ENCODE assay signal across 9 cellular contexts in genomic region chr22:32880906-32881596, GRCh38.
A peak's percentile ranks its signal among the peaks of the same experiment; 100 is the strongest.
DNase-seq lines count a peak whose midpoint lies in the region; ATAC-seq and TF ChIP-seq lines count a peak whose summit lies in the region.
"Had no signal": no experiment of that assay in that cellular context is flagged by ENCODE, and none has a peak within 500 bp of the region (broad histone marks: within the 10 kb centered on the region; RNA-seq: fewer than 3 reads in every experiment).

No MANE protein-coding gene starts in this region.

- H3K4me3 Mint-ChIP-seq in activated naive CD8-positive, alpha-beta T cell treated with anti-CD3 and anti-CD28 coated beads for 36 hours = no peak overlapping the region

- no peak overlapping the region for H3K4me3 ChIP-seq in thymus (ENCODE audit: low read length)
- H3K4me3 ChIP-seq: A549 had no signal

- peak overlapping the region; percentile 70 for H3K27ac Mint-ChIP-seq in activated naive CD8-positive, alpha-beta T cell treated with anti-CD3 and anti-CD28 coated beads for 36 hours

- no peaks in the 10 kb centered on the region for H3K27me3 Mint-ChIP-seq in activated naive CD8-positive, alpha-beta T cell treated with anti-CD3 and anti-CD28 coated beads for 36 hours

- no peaks in the 10 kb centered on the region for H3K36me3 ChIP-seq in thymus (ENCODE audit: control insufficient read depth, insufficient read depth)

- peaks cover 10% of the 10 kb centered on the region for H3K4me1 Mint-ChIP-seq in activated naive CD8-positive, alpha-beta T cell treated with anti-CD3 and anti-CD28 coated beads for 36 hours

- peak; percentile 53 for DNase-seq in activated CD4-positive, alpha-beta T cell treated with anti-CD3 and anti-CD28 coated beads for 48 hours
- DNase-seq in activated CD4-positive, alpha-beta T cell treated with anti-CD3 and anti-CD28 coated beads, Interleukin-2, amount 50 U/mL, for 1 hour = no peak
- DNase-seq in activated naive CD8-positive, alpha-beta T cell treated with anti-CD3 and anti-CD28 coated beads for 36 hours = peak; percentile 1
- peak; percentile 17 for DNase-seq in kidney tubule cell (ENCODE audit: low spot score)
- no peak for DNase-seq in cortex of kidney (lab: John Stamatoyannopoulos, UW)
- no peak for DNase-seq in RWPE1 (ENCODE audit: low spot score)

- 5% methylated on average over 20 of the region's 20 CpGs for WGBS in thymus

- no peaks in the 10 kb centered on the region for H3K36me3 Mint-ChIP-seq in activated naive CD8-positive, alpha-beta T cell treated with anti-CD3 and anti-CD28 coated beads for 36 hours

- H3K9me3 ChIP-seq in thymus (ENCODE audit: control insufficient read depth) = no peaks in the 10 kb centered on the region
- H3K9me3 ChIP-seq: A549 had no signal

- H3K9me3 Mint-ChIP-seq in activated naive CD8-positive, alpha-beta T cell treated with anti-CD3 and anti-CD28 coated beads for 36 hours = no peaks in the 10 kb centered on the region

- POLR2A ChIA-PET in RWPE1 (lab: Yijun Ruan, JAX; ENCODE audit: low non-redundant PET) = no interaction called here

- H3K27me3 ChIP-seq in thymus (ENCODE audit: control insufficient read depth, insufficient read depth) = no peaks in the 10 kb centered on the region

- peak overlapping the region; percentile 79 for H3K27ac ChIP-seq in thymus (ENCODE audit: low read depth)
- H3K27ac ChIP-seq in RWPE1 = no peak overlapping the region
- H3K27ac ChIP-seq: A549 had no signal

- H3K4me1 ChIP-seq in thymus (ENCODE audit: control insufficient read depth, insufficient read depth, low read length) = peaks cover 15% of the 10 kb centered on the region
- H3K4me1 ChIP-seq: A549 had no signal

- ATAC-seq in HG02884 (IDR thresholded peaks at IDR 0.05; ENCODE audit: unreplicated experiment) = no peak
- ATAC-seq: A549 had no signal

- CTCF ChIA-PET in RWPE1 (lab: Yijun Ruan, JAX) = interaction anchor here (0.7 kb wide), 1 partner anchor 68 kb away, joined by 3 read pairs; no protein-coding TSS in a partner anchor

- no peak for TF ChIP-seq CTCF in RWPE1 (conservative IDR thresholded peaks at IDR 0.05; ENCODE audit: low read depth)

Comparison
In these comparisons a context has a peak if more than half of its experiments do, and no peak if none do; other contexts are left out.
1. DNase-seq: peak in activated CD4-positive, alpha-beta T cell treated with anti-CD3 and anti-CD28 coated beads for 48 hours (single experiment), activated naive CD8-positive, alpha-beta T cell treated with anti-CD3 and anti-CD28 coated beads for 36 hours (single experiment) and kidney tubule cell (single experiment); none in activated CD4-positive, alpha-beta T cell treated with anti-CD3 and anti-CD28 coated beads, Interleukin-2, amount 50 U/mL, for 1 hour (single experiment), cortex of kidney (single experiment) and RWPE1 (single experiment).